8 cellular contexts compared by ENCODE assay signal in the genomic region with DNA sequence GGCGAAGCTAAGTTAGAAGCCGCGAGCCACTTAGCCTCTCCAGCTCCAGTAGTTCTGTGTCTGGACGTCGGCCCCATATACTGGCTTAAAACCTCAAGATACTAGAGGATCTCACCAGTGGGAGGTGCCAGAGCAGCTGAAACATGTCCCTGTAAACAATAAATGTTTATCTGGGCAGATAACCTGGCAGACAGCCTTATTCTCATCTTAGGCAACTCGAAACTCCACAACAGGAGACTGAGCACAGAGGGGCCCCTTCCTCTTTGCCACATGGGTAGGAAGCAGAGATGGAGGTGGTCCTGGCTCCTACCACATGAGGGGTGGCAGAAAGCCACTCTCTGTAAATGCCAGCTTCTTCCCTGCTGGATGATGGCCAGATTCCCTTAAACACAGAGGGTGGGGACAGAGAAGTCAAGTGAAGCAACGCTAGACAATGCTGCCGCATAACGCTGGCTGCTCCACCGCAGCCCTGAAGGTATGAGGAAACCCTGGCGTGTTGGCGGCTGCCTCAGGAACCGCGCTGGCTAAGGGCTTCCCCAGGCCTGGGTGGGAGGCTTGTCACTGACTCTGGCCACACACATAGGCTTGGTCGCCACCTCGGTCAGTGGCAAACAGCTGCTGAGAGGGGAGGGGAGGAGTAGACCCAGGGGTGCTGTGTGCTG.
A peak's percentile ranks its signal among the peaks of the same experiment; 100 is the strongest.
DNase-seq lines count a peak whose midpoint lies in the region; ATAC-seq and TF ChIP-seq lines count a peak whose summit lies in the region.

No MANE protein-coding gene starts in this region.

- peak overlapping the region in 1 of 2 donors; percentile 16 for H3K4me3 ChIP-seq in duodenal mucosa (ENCODE audit: low read depth in 1 of 2, low read length in 2 of 2)
- no peak overlapping the region for H3K4me3 ChIP-seq in mesodermal cell (ENCODE audit: extremely low read depth, insufficient read depth, low read length, poor library complexity, severe bottlenecking)

- peak; percentile 45 for DNase-seq in GM10266 (ENCODE audit: extremely low spot score)
- DNase-seq in NCI-H69 (lab: John Stamatoyannopoulos, UW) = peak; percentile 74

- no peak overlapping the region for H3K9ac ChIP-seq in duodenal mucosa (ENCODE audit: low read depth in 1 of 2, low read length in 2 of 2)

- H3K27ac ChIP-seq in duodenal mucosa (ENCODE audit: low read depth, low read length) = peak overlapping the region; percentile 4
- peak overlapping the region; percentile 46 for H3K27ac ChIP-seq in mesodermal cell (ENCODE audit: low read depth, low read length, severe bottlenecking)

- no peaks in the 10 kb centered on the region for H3K27me3 ChIP-seq in duodenal mucosa (ENCODE audit: control insufficient read depth in 1 of 2, insufficient read depth in 2 of 2, low read length in 2 of 2)

- H3K9me3 ChIP-seq in duodenal mucosa (ENCODE audit: control insufficient read depth in 1 of 2, low read length in 2 of 2) (no peaks in the 10 kb centered on the region), mesodermal cell (ENCODE audit: control insufficient read depth, low read length) (no peaks in the 10 kb centered on the region)

- no peak for ATAC-seq in GM19035 (IDR thresholded peaks at IDR 0.05; ENCODE audit: unreplicated experiment)
- no peak for ATAC-seq in GM21390 (IDR thresholded peaks at IDR 0.05; ENCODE audit: unreplicated experiment)
- ATAC-seq in HG03175 (IDR thresholded peaks at IDR 0.05; ENCODE audit: unreplicated experiment) = no peak
- ATAC-seq in GM21786 (IDR thresholded peaks at IDR 0.05; ENCODE audit: unreplicated experiment) = no peak

- 80 to 84% methylated on average over 12 to 16 of the region's 16 CpGs for WGBS in mesodermal cell (ENCODE audit: insufficient coverage in 2 of 2), 2 experiments

- peaks cover 24 to 27% of the 10 kb centered on the region in 2 donors for H3K4me1 ChIP-seq in duodenal mucosa (ENCODE audit: control insufficient read depth in 1 of 2, insufficient read depth in 2 of 2, low read length in 2 of 2)
- peaks cover 37% of the 10 kb centered on the region for H3K4me1 ChIP-seq in mesodermal cell (ENCODE audit: control insufficient read depth, insufficient read depth, low read length, poor library complexity, severe bottlenecking)

- H3K36me3 ChIP-seq in duodenal mucosa (ENCODE audit: control insufficient read depth in 1 of 2, insufficient read depth in 2 of 2, low read length in 2 of 2) (peaks cover 0 to 7% of the 10 kb centered on the region in 2 donors), mesodermal cell (ENCODE audit: control insufficient read depth, insufficient read depth, low read length) (peaks cover 19% of the 10 kb centered on the region)

- TF ChIP-seq CTCF in GM10266 (IDR thresholded peaks at IDR 0.05; ENCODE audit: control insufficient read depth, insufficient read depth, low read depth, missing control alignments) = peak; percentile 5
